ENCODE assay signal across 1 cellular context in genomic region chr4:52548818-52549570, GRCh38.
TF ChIP-seq lines count a peak whose summit lies in the region.

No MANE protein-coding gene starts in this region.

TF ChIP-seq in IMR-90, 13 proteins besides CTCF, POLR2A, EP300 and RAD21:
- TF ChIP-seq NFE2L2 (IDR thresholded peaks at IDR 0.05; ENCODE audit: low read depth, low read length) (no peak), MAFK (IDR thresholded peaks at IDR 0.05; ENCODE audit: low read depth, low read length) (no peak), USF2 (IDR thresholded peaks at IDR 0.05; ENCODE audit: low read depth, low read length) (no peak), SMC3 (IDR thresholded peaks at IDR 0.05; ENCODE audit: low read depth, low read length) (no peak), CEBPB (IDR thresholded peaks at IDR 0.05; ENCODE audit: low read depth, low read length) (no peak), MXI1 (IDR thresholded peaks at IDR 0.05; ENCODE audit: borderline replicate concordance, low read depth, low read length) (no peak), BHLHE40 (IDR thresholded peaks at IDR 0.05; ENCODE audit: low read depth, low read length) (no peak), MAZ (IDR thresholded peaks at IDR 0.05; ENCODE audit: borderline replicate concordance, low read depth, low read length) (no peak), RFX5 (IDR thresholded peaks at IDR 0.05; ENCODE audit: low read depth, low read length) (no peak), CHD1 (IDR thresholded peaks at IDR 0.05; ENCODE audit: low read depth, low read length) (no peak), FOS (IDR thresholded peaks at IDR 0.05; ENCODE audit: low read depth, low read length) (no peak), RCOR1 (IDR thresholded peaks at IDR 0.05; ENCODE audit: insufficient replicate concordance, low read length) (no peak)
- TF ChIP-seq, protein P1, sequence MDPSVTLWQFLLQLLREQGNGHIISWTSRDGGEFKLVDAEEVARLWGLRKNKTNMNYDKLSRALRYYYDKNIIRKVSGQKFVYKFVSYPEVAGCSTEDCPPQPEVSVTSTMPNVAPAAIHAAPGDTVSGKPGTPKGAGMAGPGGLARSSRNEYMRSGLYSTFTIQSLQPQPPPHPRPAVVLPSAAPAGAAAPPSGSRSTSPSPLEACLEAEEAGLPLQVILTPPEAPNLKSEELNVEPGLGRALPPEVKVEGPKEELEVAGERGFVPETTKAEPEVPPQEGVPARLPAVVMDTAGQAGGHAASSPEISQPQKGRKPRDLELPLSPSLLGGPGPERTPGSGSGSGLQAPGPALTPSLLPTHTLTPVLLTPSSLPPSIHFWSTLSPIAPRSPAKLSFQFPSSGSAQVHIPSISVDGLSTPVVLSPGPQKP (IDR thresholded peaks at IDR 0.05; ENCODE audit: borderline replicate concordance, low read depth, low read length) = no peak
